In the genomic region with DNA sequence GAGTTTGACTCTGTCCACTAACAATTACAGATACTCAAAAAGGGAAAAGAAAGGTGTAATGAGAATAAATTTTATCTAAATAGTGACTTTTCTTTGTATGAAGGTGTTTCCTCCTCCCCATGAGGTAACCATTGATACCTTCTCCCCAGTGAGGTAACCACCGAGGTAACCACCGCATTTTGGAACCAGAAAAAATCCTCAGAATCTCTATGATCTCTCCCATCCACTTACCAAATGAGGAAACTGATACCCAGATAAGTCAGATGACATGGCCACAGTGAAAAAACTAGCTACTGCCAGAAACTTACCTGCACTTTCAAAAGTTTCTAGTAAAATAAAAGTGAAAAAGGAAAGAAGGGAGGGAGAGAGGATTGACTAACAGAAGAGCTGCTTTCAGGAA, we compare ENCODE assay signal across 27 cellular contexts.
"Had no signal": no experiment of that assay in that cellular context is flagged by ENCODE, and none has a peak within 500 bp of the region (broad histone marks: within the 10 kb centered on the region; RNA-seq: fewer than 3 reads in every experiment).

No MANE protein-coding gene starts in this region.

- H3K4me3 ChIP-seq: adrenal gland, ascending aorta, hepatocyte, left lung, lung, neural progenitor cell, right lobe of liver, SJSA1, skin epidermis, thyroid gland, upper lobe of right lung had no signal

- H3K36me3 Mint-ChIP-seq: activated CD4-positive, alpha-beta memory T cell treated with anti-CD3 and anti-CD28 coated beads for 36 hours; activated CD8-positive, alpha-beta memory T cell treated with anti-CD3 and anti-CD28 coated beads, Interleukin-2, amount 10 ng/mL, durations not matched to agents 7 days and 5 days; immature natural killer cell; naive thymus-derived CD8-positive, alpha-beta T cell; stimulated activated naive B cell treated with anti-CD40 and anti-IgM and Interleukin-4, amounts not matched to agents 10 μg/mL and 1 μg/mL and 100 μg/mL, for 72 hours had no signal

- H3K9me3 ChIP-seq: adrenal gland, ascending aorta, left lung, right lobe of liver, SJSA1, thyroid gland, upper lobe of right lung had no signal

- H3K27me3 Mint-ChIP-seq: activated CD8-positive, alpha-beta memory T cell treated with anti-CD3 and anti-CD28 coated beads, Interleukin-2, amount 10 ng/mL, durations not matched to agents 7 days and 5 days had no signal

- H3K27ac Mint-ChIP-seq: activated CD4-positive, alpha-beta memory T cell treated with anti-CD3 and anti-CD28 coated beads for 36 hours; activated CD8-positive, alpha-beta memory T cell treated with anti-CD3 and anti-CD28 coated beads, Interleukin-2, amount 10 ng/mL, durations not matched to agents 7 days and 5 days; dendritic cell treated with granulocyte-macrophage colony-stimulating factor and Interleukin-4, amounts not matched to agents 40 ng/mL and 50 ng/mL, for 4 days; immature natural killer cell; neural progenitor cell; stimulated activated naive B cell treated with anti-CD40 and anti-IgM and Interleukin-4, amounts not matched to agents 10 μg/mL and 1 μg/mL and 100 μg/mL, for 72 hours had no signal

- H3K4me1 ChIP-seq: adrenal gland, ascending aorta, left lung, neural progenitor cell, right lobe of liver, SJSA1, thyroid gland, upper lobe of right lung had no signal

- H3K27ac ChIP-seq: adrenal gland, ascending aorta, brain microvascular endothelial cell, hepatocyte, left lung, neural progenitor cell, right lobe of liver, SJSA1, skin epidermis, thyroid gland, upper lobe of right lung had no signal

- H3K9me3 Mint-ChIP-seq: activated CD4-positive, alpha-beta memory T cell treated with anti-CD3 and anti-CD28 coated beads for 36 hours; immature natural killer cell; naive thymus-derived CD8-positive, alpha-beta T cell had no signal

- H2AFZ ChIP-seq: hepatocyte, neural progenitor cell had no signal

- H3K4me3 Mint-ChIP-seq: activated CD4-positive, alpha-beta memory T cell treated with anti-CD3 and anti-CD28 coated beads for 36 hours; activated CD8-positive, alpha-beta memory T cell treated with anti-CD3 and anti-CD28 coated beads, Interleukin-2, amount 10 ng/mL, durations not matched to agents 7 days and 5 days; dendritic cell treated with granulocyte-macrophage colony-stimulating factor and Interleukin-4, amounts not matched to agents 40 ng/mL and 50 ng/mL, for 4 days; immature natural killer cell; naive thymus-derived CD8-positive, alpha-beta T cell; neural progenitor cell; stimulated activated naive B cell treated with anti-CD40 and anti-IgM and Interleukin-4, amounts not matched to agents 10 μg/mL and 1 μg/mL and 100 μg/mL, for 72 hours had no signal

- H3K36me3 ChIP-seq: adrenal gland, ascending aorta, brain microvascular endothelial cell, left lung, neural progenitor cell, right lobe of liver, SJSA1, thyroid gland, upper lobe of right lung had no signal

- H3K4me2 ChIP-seq: hepatocyte, neural progenitor cell had no signal

- H3K27me3 ChIP-seq: adrenal gland, ascending aorta, brain microvascular endothelial cell, left lung, neural progenitor cell, right lobe of liver, SJSA1, thyroid gland, upper lobe of right lung had no signal

- DNase-seq: activated CD4-positive, alpha-beta memory T cell treated with anti-CD3 and anti-CD28 coated beads for 36 hours; activated CD4-positive, alpha-beta T cell treated with anti-CD3 and anti-CD28 coated beads for 1 hour; activated CD8-positive, alpha-beta memory T cell treated with anti-CD3 and anti-CD28 coated beads, Interleukin-2, amount 10 ng/mL, durations not matched to agents 7 days and 5 days; activated effector memory CD4-positive, alpha-beta T cell treated with anti-CD3 and anti-CD28 coated beads, Interleukin-2, amount 50 U/mL, for 16 hours; adrenal gland; brain microvascular endothelial cell; caudate nucleus; effector CD4-positive, alpha-beta T cell; erythroblast; foreskin melanocyte; glutamatergic neuron; immature natural killer cell; left lung; naive thymus-derived CD8-positive, alpha-beta T cell; posterior cingulate gyrus; right lobe of liver; stimulated activated naive B cell treated with anti-CD40 and anti-IgM and Interleukin-4, amounts not matched to agents 10 μg/mL and 1 μg/mL and 100 μg/mL, for 72 hours; T-helper 1 cell; thyroid gland; upper lobe of right lung had no signal

- H3K79me2 ChIP-seq: hepatocyte had no signal

- ATAC-seq: activated CD8-positive, alpha-beta memory T cell treated with anti-CD3 and anti-CD28 coated beads, Interleukin-2, amount 10 ng/mL, durations not matched to agents 7 days and 5 days; left lung; naive thymus-derived CD8-positive, alpha-beta T cell; right lobe of liver; stimulated activated naive B cell treated with anti-CD40 and anti-IgM and Interleukin-4, amounts not matched to agents 10 μg/mL and 1 μg/mL and 100 μg/mL, for 72 hours; upper lobe of right lung had no signal

- H3K9ac ChIP-seq: neural progenitor cell had no signal
